ENCODE assay signal across 8 cellular contexts in genomic region chr10:110857265-110858158, GRCh38. TPM values are rescaled to one million over a fixed set of nuclear protein-coding genes. Genes with fewer than 3 reads are reported as not detected.
DNase-seq lines count a peak whose midpoint lies in the region; ATAC-seq and TF ChIP-seq lines count a peak whose summit lies in the region.

No MANE protein-coding gene starts in this region.

- H3K9me3 ChIP-seq in Caco-2, result no peaks in the 10 kb centered on the region
- H3K9me3 ChIP-seq in HEK293 (ENCODE audit: control insufficient read depth, insufficient read depth, low read depth, low read length), result no peaks in the 10 kb centered on the region

- no peaks in the 10 kb centered on the region for H3K9me3 Mint-ChIP-seq in Caco-2 (ENCODE audit: unreplicated experiment)
- peaks cover 0 to 1% (median 0%) of the 10 kb centered on the region in 9 donors for H3K9me3 Mint-ChIP-seq in naive thymus-derived CD8-positive, alpha-beta T cell

- POLR2A ChIA-PET in Caco-2 (lab: Charles Lee) (interaction anchor here (0.6 to 2.7 kb wide), 7 partner anchors 10 to 61 kb away, joined by 3 to 32 read pairs (median 5); partner anchors contain the start of genes BBIP1, PDCD4 and SHOC2), HEK293 (lab: Yijun Ruan, JAX) (interaction anchor here (0.9 to 3.1 kb wide), 3 partner anchors 9 to 55 kb away, joined by 4 to 26 read pairs (median 5); partner anchors contain the start of gene PDCD4)
- POLR2A ChIA-PET in naive thymus-derived CD8-positive, alpha-beta T cell (lab: Charles Lee), result interaction anchor here (0.6 to 6.8 kb wide), 8 partner anchors 8 to 54 kb away, joined by 3 to 87 read pairs (median 20); partner anchors contain the start of gene PDCD4

- H3K4me3 Mint-ChIP-seq in Caco-2 (ENCODE audit: unreplicated experiment), result peak overlapping the region; percentile 54
- H3K4me3 Mint-ChIP-seq in naive thymus-derived CD8-positive, alpha-beta T cell, result peak overlapping the region in 8 of 10 donors; percentile 37 to 67 (median 45)

- no peaks in the 10 kb centered on the region for H3K27me3 Mint-ChIP-seq in Caco-2 (ENCODE audit: insufficient read depth, unreplicated experiment)
- H3K27me3 Mint-ChIP-seq in naive thymus-derived CD8-positive, alpha-beta T cell, result no peaks in the 10 kb centered on the region

- BruUV-seq in Caco-2 (replicated peaks; lab: Mats Ljungman, UMichigan), result no TSS peak

- peak overlapping the region; percentile 70 for H3K27ac ChIP-seq in HEK293 (ENCODE audit: extremely low read depth, low read depth, low read length)

- CTCF ChIA-PET in Caco-2 (lab: Charles Lee) (interaction anchor here (0.9 to 1.7 kb wide), 9 partner anchors 10 to 111 kb away, joined by 3 to 9 read pairs (median 6); partner anchors contain the start of genes BBIP1, PDCD4 and SHOC2), HEK293 (lab: Yijun Ruan, JAX) (interaction anchor here (0.7 to 1.2 kb wide), 5 partner anchors 13 to 54 kb away, joined by 3 to 4 read pairs (median 3); partner anchors contain the start of gene PDCD4)

- TF ChIP-seq CTCF in Caco-2 (IDR thresholded peaks at IDR 0.05; ENCODE audit: insufficient read depth in 1 of 2, low read depth in 1 of 2, low read length in 1 of 2, severe bottlenecking in 1 of 2, unreplicated experiment in 1 of 2), result no peak
- 0 out of 2 replicates have a peak, but pooled peaks have one; percentile 19 for TF ChIP-seq CTCF in HEK293 (tag by site-specific recombination; IDR thresholded peaks at IDR 0.05)

- H3K4me3 ChIP-seq in Caco-2 (ENCODE audit: low read depth, low read length) (no peak overlapping the region), HEK293 (ENCODE audit: low read depth, low read length) (no peak overlapping the region)

- no peaks in the 10 kb centered on the region for H3K27me3 ChIP-seq in Caco-2 (replicated peaks; ENCODE audit: control insufficient read depth, insufficient read depth, low read length)

- peaks cover 24% of the 10 kb centered on the region for H3K4me1 Mint-ChIP-seq in Caco-2 (ENCODE audit: low read depth, unreplicated experiment)
- peaks cover 39 to 90% (median 86%) of the 10 kb centered on the region in 4 donors for H3K4me1 Mint-ChIP-seq in naive thymus-derived CD8-positive, alpha-beta T cell

- peaks cover 11% of the 10 kb centered on the region for H3K36me3 Mint-ChIP-seq in Caco-2 (ENCODE audit: insufficient read depth, unreplicated experiment)
- H3K36me3 Mint-ChIP-seq in naive thymus-derived CD8-positive, alpha-beta T cell, result no peaks in the 10 kb centered on the region

- H3K27ac Mint-ChIP-seq in Caco-2 (ENCODE audit: unreplicated experiment), result peak overlapping the region; percentile 65
- peak overlapping the region; percentile 49 to 100 (median 98) for H3K27ac Mint-ChIP-seq in naive thymus-derived CD8-positive, alpha-beta T cell

- ATAC-seq in naive thymus-derived CD8-positive, alpha-beta T cell, result no peak

- no peaks in the 10 kb centered on the region for H3K36me3 ChIP-seq in Caco-2 (ENCODE audit: control insufficient read depth, insufficient read depth, low read length)
- H3K36me3 ChIP-seq in HEK293 (ENCODE audit: control insufficient read depth in 2 of 2, insufficient read depth in 1 of 2, low read length in 2 of 2), result no peaks in the 10 kb centered on the region

- H3K4me1 ChIP-seq in Caco-2 (peaks cover 44% of the 10 kb centered on the region), HEK293 (ENCODE audit: control insufficient read depth, insufficient read depth, low read length) (peaks cover 13% of the 10 kb centered on the region)

- DNase-seq in Caco-2 (peak; percentile 88 to 90), NCI-H345 treated with DMSO at 0.1 percent for 48 hours (lab: John Stamatoyannopoulos, UW; ENCODE audit: unreplicated experiment) (peak; percentile 65), SIG-M5 (lab: John Stamatoyannopoulos, UW) (no peak), NCI-H1048 (lab: John Stamatoyannopoulos, UW) (no peak), glomerular visceral epithelial cell (ENCODE audit: extremely low spot score) (no peak)
- peak; percentile 51 for DNase-seq in central memory CD4-positive, alpha-beta T cell
- no peak for DNase-seq in naive thymus-derived CD8-positive, alpha-beta T cell

- intact Hi-C loops in Caco-2 (cut with micrococcal nuclease; ENCODE audit: unreplicated experiment), result loop anchor here (1.0 to 5.0 kb wide), 8 partner anchors 14 to 111 kb away; partner anchors contain the start of genes BBIP1, PDCD4 and SHOC2

TF ChIP-seq in HEK293, 187 proteins besides CTCF, POLR2A, EP300 and RAD21 (continues in another document):
- TF ChIP-seq ZNF24 (tag by site-specific recombination; IDR thresholded peaks at IDR 0.05) (peak; percentile 56; the same call in 1 of the 2 replicates), GLIS2 (tag by site-specific recombination; IDR thresholded peaks at IDR 0.05) (no peak), ZNF514 (tag by site-specific recombination; IDR thresholded peaks at IDR 0.05) (no peak), ZNF677 (tag by site-specific recombination; IDR thresholded peaks at IDR 0.05) (no peak), ZSCAN16 (tag by site-specific recombination; IDR thresholded peaks at IDR 0.05) (0 out of 2 replicates have a peak, but pooled peaks have one; percentile 8), ZNF610 (tag by site-specific recombination; IDR thresholded peaks at IDR 0.05; ENCODE audit: borderline replicate concordance) (peak; percentile 83), ZNF146 (tag by site-specific recombination; IDR thresholded peaks at IDR 0.05) (no peak), PRDM6 (tag by site-specific recombination; IDR thresholded peaks at IDR 0.05) (no peak), KLF1 (tag by site-specific recombination; IDR thresholded peaks at IDR 0.05) (no peak), ZBTB20 (tag by site-specific recombination; IDR thresholded peaks at IDR 0.05) (peak; percentile 55), MZF1 (tag by site-specific recombination; IDR thresholded peaks at IDR 0.05; ENCODE audit: borderline replicate concordance) (0 out of 2 replicates have a peak, but pooled peaks have one; percentile 53), AEBP2 (tag by site-specific recombination; IDR thresholded peaks at IDR 0.05; ENCODE audit: borderline replicate concordance) (no peak), ZNF843 (tag by site-specific recombination; IDR thresholded peaks at IDR 0.05) (peak; percentile 73), ZNF837 (tag by site-specific recombination; IDR thresholded peaks at IDR 0.05) (no peak), ZNF423 (tag by site-specific recombination; IDR thresholded peaks at IDR 0.05) (peak; percentile 50; the same call in 1 of the 2 replicates), ZNF544 (tag by site-specific recombination; IDR thresholded peaks at IDR 0.05) (no peak), FEZF1 (tag by site-specific recombination; IDR thresholded peaks at IDR 0.05) (peak; percentile 66), ZNF311 (tag by site-specific recombination; IDR thresholded peaks at IDR 0.05; ENCODE audit: borderline replicate concordance) (no peak), ZNF596 (tag by site-specific recombination; IDR thresholded peaks at IDR 0.05) (peak; percentile 16; the same call in 1 of the 2 replicates), SCRT1 (tag by site-specific recombination; IDR thresholded peaks at IDR 0.05; ENCODE audit: borderline replicate concordance) (no peak; the same call in 1 of the 2 replicates), ZNF341 (tag by site-specific recombination; IDR thresholded peaks at IDR 0.05; ENCODE audit: low read depth) (no peak), ZNF629 (tag by site-specific recombination; IDR thresholded peaks at IDR 0.05) (peak; percentile 24; the same call in 1 of the 2 replicates)
- TF ChIP-seq, protein P1, sequence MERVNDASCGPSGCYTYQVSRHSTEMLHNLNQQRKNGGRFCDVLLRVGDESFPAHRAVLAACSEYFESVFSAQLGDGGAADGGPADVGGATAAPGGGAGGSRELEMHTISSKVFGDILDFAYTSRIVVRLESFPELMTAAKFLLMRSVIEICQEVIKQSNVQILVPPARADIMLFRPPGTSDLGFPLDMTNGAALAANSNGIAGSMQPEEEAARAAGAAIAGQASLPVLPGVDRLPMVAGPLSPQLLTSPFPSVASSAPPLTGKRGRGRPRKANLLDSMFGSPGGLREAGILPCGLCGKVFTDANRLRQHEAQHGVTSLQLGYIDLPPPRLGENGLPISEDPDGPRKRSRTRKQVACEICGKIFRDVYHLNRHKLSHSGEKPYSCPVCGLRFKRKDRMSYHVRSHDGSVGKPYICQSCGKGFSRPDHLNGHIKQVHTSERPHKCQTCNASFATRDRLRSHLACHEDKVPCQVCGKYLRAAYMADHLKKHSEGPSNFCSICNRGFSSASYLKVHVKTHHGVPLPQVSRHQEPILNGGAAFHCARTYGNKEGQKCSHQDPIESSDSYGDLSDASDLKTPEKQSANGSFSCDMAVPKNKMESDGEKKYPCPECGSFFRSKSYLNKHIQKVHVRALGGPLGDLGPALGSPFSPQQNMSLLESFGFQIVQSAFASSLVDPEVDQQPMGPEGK (tag by site-specific recombination; IDR thresholded peaks at IDR 0.05), result no peak

RNA-seq across cellular contexts. Expression of gene PDCD4, which starts 14.2 kb away (rescaled TPM):
- total RNA-seq in Caco-2 (2022), result 65.5 and 66.1 TPM in 2 replicates
- 100 to 1,000 TPM; 361 to 367 TPM for total RNA-seq in naive thymus-derived CD8-positive, alpha-beta T cell
- polyA plus RNA-seq in naive thymus-derived CD8-positive, alpha-beta T cell, result 100 to 1,000 TPM; 318 to 385 (median 341) TPM

Comparison
In these comparisons a context has a peak if more than half of its experiments do, and no peak if none do; other contexts are left out.
1. DNase-seq: peak in Caco-2 (2 of 2), NCI-H345 treated with DMSO at 0.1 percent for 48 hours (single experiment) and central memory CD4-positive, alpha-beta T cell (single experiment); none in naive thymus-derived CD8-positive, alpha-beta T cell (0 of 10), SIG-M5 (single experiment), NCI-H1048 (single experiment) and glomerular visceral epithelial cell (single experiment).